27 cellular contexts compared by ENCODE assay signal in the genomic region with DNA sequence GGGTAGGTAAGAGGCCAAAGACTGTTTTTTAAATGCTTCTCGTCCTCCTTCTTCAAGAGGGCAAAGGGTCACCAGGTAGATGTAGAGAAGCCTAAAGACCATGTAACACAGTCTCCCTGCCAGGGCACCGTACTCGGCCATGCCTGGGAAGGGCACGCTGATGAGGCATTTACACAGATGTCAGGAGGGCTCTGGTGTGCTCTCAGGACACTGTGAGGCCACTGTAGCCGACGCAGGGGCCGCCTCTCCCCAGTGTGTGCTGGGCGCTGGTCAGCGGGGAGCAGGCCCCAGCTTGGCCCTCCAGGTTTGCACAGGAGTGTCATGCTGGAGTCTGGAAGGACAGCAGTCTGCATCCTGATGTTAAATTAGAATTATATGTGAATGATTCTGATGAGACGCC. TPM values are rescaled to one million over a fixed set of nuclear protein-coding genes. Genes with fewer than 3 reads are reported as not detected.
"Had no signal": no experiment of that assay in that cellular context is flagged by ENCODE, and none has a peak within 500 bp of the region (broad histone marks: within the 10 kb centered on the region; RNA-seq: fewer than 3 reads in every experiment).

No MANE protein-coding gene starts in this region.

- H3K4me1 ChIP-seq: ascending aorta, body of pancreas, Peyer's patch had no signal

- ATAC-seq: activated naive CD4-positive, alpha-beta T cell treated with anti-CD3 and anti-CD28 coated beads, Interleukin-2, amount 50 U/mL, for 72 hours; activated naive CD8-positive, alpha-beta T cell treated with anti-CD3 and anti-CD28 coated beads, Interleukin-2, amount 50 U/mL, for 24 hours; activated T-cell treated with anti-CD3 and anti-CD28 coated beads, Interleukin-2, amount 50 U/mL, for 4 hours; body of pancreas; K562 had no signal

- H3K27ac Mint-ChIP-seq: activated CD4-positive, alpha-beta memory T cell treated with anti-CD3 and anti-CD28 coated beads for 36 hours; activated naive CD8-positive, alpha-beta T cell treated with anti-CD3 and anti-CD28 coated beads, Interleukin-2, amount 50 U/mL, for 24 hours had no signal

- H3K27ac ChIP-seq: ascending aorta, body of pancreas, Peyer's patch, VCaP had no signal

- DNase-seq: activated CD4-positive, alpha-beta memory T cell treated with anti-CD3 and anti-CD28 coated beads for 36 hours; activated CD4-positive, alpha-beta T cell treated with anti-CD3 and anti-CD28 coated beads, Interleukin-2, amount 10 ng/mL, durations not matched to agents 7 days and 5 days; activated CD4-positive, CD25-positive, alpha-beta regulatory T cell; activated effector memory CD4-positive, alpha-beta T cell treated with anti-CD3 and anti-CD28 coated beads, Interleukin-2, amount 50 U/mL, for 16 hours; activated naive CD4-positive, alpha-beta T cell treated with Interleukin-2 at 50 U/mL for 16 hours; activated naive CD8-positive, alpha-beta T cell treated with anti-CD3 and anti-CD28 coated beads, Interleukin-2, amount 50 U/mL, for 24 hours; activated T-cell treated with anti-CD3 and anti-CD28 coated beads, Interleukin-2, amount 50 U/mL, for 4 hours; amniotic stem cell; body of pancreas; Karpas-422; MM.1S; NCI-H1105; NCI-H1436; NCI-H1694 treated with DMSO at 0.1 percent for 48 hours; NCI-H2029 treated with DMSO at 0.1 percent for 48 hours; NCI-H345; NCI-H510A treated with DMSO at 0.1 percent for 48 hours; NCI-H69; SHP77 treated with DMSO at 0.1 percent for 48 hours had no signal

- H3K27me3 ChIP-seq: ascending aorta, body of pancreas, Peyer's patch had no signal

- H3K9me3 Mint-ChIP-seq: activated CD4-positive, alpha-beta memory T cell treated with anti-CD3 and anti-CD28 coated beads for 36 hours; activated CD4-positive, alpha-beta T cell treated with anti-CD3 and anti-CD28 coated beads, Interleukin-2, amount 10 ng/mL, durations not matched to agents 7 days and 5 days; activated naive CD4-positive, alpha-beta T cell treated with anti-CD3 and anti-CD28 coated beads, Interleukin-2, amount 50 U/mL, for 72 hours; activated naive CD8-positive, alpha-beta T cell treated with anti-CD3 and anti-CD28 coated beads, Interleukin-2, amount 50 U/mL, for 24 hours; activated T-cell treated with anti-CD3 and anti-CD28 coated beads, Interleukin-2, amount 50 U/mL, for 4 hours had no signal

- H3K4me3 ChIP-seq: ascending aorta, body of pancreas, K562, Peyer's patch had no signal

- H3K9me3 ChIP-seq: ascending aorta, body of pancreas, Peyer's patch had no signal

- H3K4me1 Mint-ChIP-seq: activated CD4-positive, alpha-beta T cell treated with anti-CD3 and anti-CD28 coated beads, Interleukin-2, amount 10 ng/mL, durations not matched to agents 7 days and 5 days; activated naive CD8-positive, alpha-beta T cell treated with anti-CD3 and anti-CD28 coated beads, Interleukin-2, amount 50 U/mL, for 24 hours had no signal

- H3K4me3 Mint-ChIP-seq: activated CD4-positive, alpha-beta memory T cell treated with anti-CD3 and anti-CD28 coated beads for 36 hours; activated CD4-positive, alpha-beta T cell treated with anti-CD3 and anti-CD28 coated beads, Interleukin-2, amount 10 ng/mL, durations not matched to agents 7 days and 5 days; activated naive CD8-positive, alpha-beta T cell treated with anti-CD3 and anti-CD28 coated beads, Interleukin-2, amount 50 U/mL, for 24 hours; activated T-cell treated with anti-CD3 and anti-CD28 coated beads, Interleukin-2, amount 50 U/mL, for 4 hours had no signal

- H3K27me3 Mint-ChIP-seq: activated CD4-positive, alpha-beta memory T cell treated with anti-CD3 and anti-CD28 coated beads for 36 hours; activated CD4-positive, alpha-beta T cell treated with anti-CD3 and anti-CD28 coated beads, Interleukin-2, amount 10 ng/mL, durations not matched to agents 7 days and 5 days; activated naive CD8-positive, alpha-beta T cell treated with anti-CD3 and anti-CD28 coated beads, Interleukin-2, amount 50 U/mL, for 24 hours had no signal

- H3K36me3 Mint-ChIP-seq: activated naive CD4-positive, alpha-beta T cell treated with anti-CD3 and anti-CD28 coated beads, Interleukin-2, amount 50 U/mL, for 72 hours had no signal

RNA-seq across cellular contexts. Expression of gene HRH3, which starts 44.4 kb away (rescaled TPM):
- total RNA-seq: activated CD4-positive, alpha-beta memory T cell treated with anti-CD3 and anti-CD28 coated beads for 36 hours; activated CD4-positive, alpha-beta T cell treated with anti-CD3 and anti-CD28 coated beads, Interleukin-2, amount 10 ng/mL, durations not matched to agents 7 days and 5 days; activated naive CD4-positive, alpha-beta T cell treated with anti-CD3 and anti-CD28 coated beads, Interleukin-2, amount 50 U/mL, for 72 hours; activated T-cell treated with anti-CD3 and anti-CD28 coated beads, Interleukin-2, amount 50 U/mL, for 4 hours; bronchial epithelial cell; K562; SK-MEL-5; T-helper 2 cell treated with Interferon-gamma antibody and Interleukin-4, amounts not matched to agents 100 ng/mL and 5 ng/mL, for 36 hours had no signal
- polyA plus RNA-seq: K562 had no signal
